ENCODE assay signal across 1 cellular context in genomic region chr5:79236970-79237734, GRCh38.
TF ChIP-seq lines count a peak whose summit lies in the region.

No MANE protein-coding gene starts in this region.

TF ChIP-seq in HEK293, 187 proteins besides CTCF, POLR2A, EP300 and RAD21 (continued from another document and continues in another):
- TF ChIP-seq, protein P1, sequence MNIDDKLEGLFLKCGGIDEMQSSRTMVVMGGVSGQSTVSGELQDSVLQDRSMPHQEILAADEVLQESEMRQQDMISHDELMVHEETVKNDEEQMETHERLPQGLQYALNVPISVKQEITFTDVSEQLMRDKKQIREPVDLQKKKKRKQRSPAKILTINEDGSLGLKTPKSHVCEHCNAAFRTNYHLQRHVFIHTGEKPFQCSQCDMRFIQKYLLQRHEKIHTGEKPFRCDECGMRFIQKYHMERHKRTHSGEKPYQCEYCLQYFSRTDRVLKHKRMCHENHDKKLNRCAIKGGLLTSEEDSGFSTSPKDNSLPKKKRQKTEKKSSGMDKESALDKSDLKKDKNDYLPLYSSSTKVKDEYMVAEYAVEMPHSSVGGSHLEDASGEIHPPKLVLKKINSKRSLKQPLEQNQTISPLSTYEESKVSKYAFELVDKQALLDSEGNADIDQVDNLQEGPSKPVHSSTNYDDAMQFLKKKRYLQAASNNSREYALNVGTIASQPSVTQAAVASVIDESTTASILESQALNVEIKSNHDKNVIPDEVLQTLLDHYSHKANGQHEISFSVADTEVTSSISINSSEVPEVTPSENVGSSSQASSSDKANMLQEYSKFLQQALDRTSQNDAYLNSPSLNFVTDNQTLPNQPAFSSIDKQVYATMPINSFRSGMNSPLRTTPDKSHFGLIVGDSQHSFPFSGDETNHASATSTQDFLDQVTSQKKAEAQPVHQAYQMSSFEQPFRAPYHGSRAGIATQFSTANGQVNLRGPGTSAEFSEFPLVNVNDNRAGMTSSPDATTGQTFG (tag by site-specific recombination; IDR thresholded peaks at IDR 0.05; ENCODE audit: borderline replicate concordance) = no peak
- TF ChIP-seq ZNF169 (tag by site-specific recombination; IDR thresholded peaks at IDR 0.05) = no peak
- no peak for TF ChIP-seq WT1 (tag by site-specific recombination; IDR thresholded peaks at IDR 0.05)
- no peak for TF ChIP-seq ZNF248 (tag by site-specific recombination; IDR thresholded peaks at IDR 0.05)
- no peak for TF ChIP-seq ZNF473 (tag by site-specific recombination; IDR thresholded peaks at IDR 0.05)
- TF ChIP-seq ZNF274 (IDR thresholded peaks at IDR 0.05; ENCODE audit: low read length) = no peak
- no peak for TF ChIP-seq ZNF274 (tag by site-specific recombination; IDR thresholded peaks at IDR 0.05; ENCODE audit: borderline replicate concordance)
- no peak for TF ChIP-seq ZNF366 (tag by site-specific recombination; conservative IDR thresholded peaks at IDR 0.05)
- TF ChIP-seq, protein P2, sequence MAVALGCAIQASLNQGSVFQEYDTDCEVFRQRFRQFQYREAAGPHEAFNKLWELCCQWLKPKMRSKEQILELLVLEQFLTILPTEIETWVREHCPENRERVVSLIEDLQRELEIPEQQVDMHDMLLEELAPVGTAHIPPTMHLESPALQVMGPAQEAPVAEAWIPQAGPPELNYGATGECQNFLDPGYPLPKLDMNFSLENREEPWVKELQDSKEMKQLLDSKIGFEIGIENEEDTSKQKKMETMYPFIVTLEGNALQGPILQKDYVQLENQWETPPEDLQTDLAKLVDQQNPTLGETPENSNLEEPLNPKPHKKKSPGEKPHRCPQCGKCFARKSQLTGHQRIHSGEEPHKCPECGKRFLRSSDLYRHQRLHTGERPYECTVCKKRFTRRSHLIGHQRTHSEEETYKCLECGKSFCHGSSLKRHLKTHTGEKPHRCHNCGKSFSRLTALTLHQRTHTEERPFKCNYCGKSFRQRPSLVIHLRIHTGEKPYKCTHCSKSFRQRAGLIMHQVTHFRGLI (tag by site-specific recombination; IDR thresholded peaks at IDR 0.05) = no peak
- no peak for TF ChIP-seq ZSCAN23 (tag by site-specific recombination; IDR thresholded peaks at IDR 0.05)
- no peak for TF ChIP-seq ZNF776 (tag by site-specific recombination; IDR thresholded peaks at IDR 0.05; ENCODE audit: borderline replicate concordance)
- TF ChIP-seq ZNF324 (tag by site-specific recombination; IDR thresholded peaks at IDR 0.05) = no peak
- no peak for TF ChIP-seq SP3 (tag by site-specific recombination; IDR thresholded peaks at IDR 0.05)
- TF ChIP-seq ZNF121 (tag by site-specific recombination; IDR thresholded peaks at IDR 0.05) = 0 out of 2 replicates have a peak, but pooled peaks have one; percentile 15
- no peak for TF ChIP-seq ZBTB49 (tag by site-specific recombination; IDR thresholded peaks at IDR 0.05; ENCODE audit: low read depth)
- no peak for TF ChIP-seq ZNF555 (tag by site-specific recombination; conservative IDR thresholded peaks at IDR 0.05)
- TF ChIP-seq, protein P3, sequence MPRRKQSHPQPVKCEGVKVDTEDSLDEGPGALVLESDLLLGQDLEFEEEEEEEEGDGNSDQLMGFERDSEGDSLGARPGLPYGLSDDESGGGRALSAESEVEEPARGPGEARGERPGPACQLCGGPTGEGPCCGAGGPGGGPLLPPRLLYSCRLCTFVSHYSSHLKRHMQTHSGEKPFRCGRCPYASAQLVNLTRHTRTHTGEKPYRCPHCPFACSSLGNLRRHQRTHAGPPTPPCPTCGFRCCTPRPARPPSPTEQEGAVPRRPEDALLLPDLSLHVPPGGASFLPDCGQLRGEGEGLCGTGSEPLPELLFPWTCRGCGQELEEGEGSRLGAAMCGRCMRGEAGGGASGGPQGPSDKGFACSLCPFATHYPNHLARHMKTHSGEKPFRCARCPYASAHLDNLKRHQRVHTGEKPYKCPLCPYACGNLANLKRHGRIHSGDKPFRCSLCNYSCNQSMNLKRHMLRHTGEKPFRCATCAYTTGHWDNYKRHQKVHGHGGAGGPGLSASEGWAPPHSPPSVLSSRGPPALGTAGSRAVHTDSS (tag by site-specific recombination; IDR thresholded peaks at IDR 0.05) = no peak
- 0 out of 2 replicates have a peak, but pooled peaks have one; percentile 56 for TF ChIP-seq ZNF629 (tag by site-specific recombination; IDR thresholded peaks at IDR 0.05)
- no peak for TF ChIP-seq AEBP2 (tag by site-specific recombination; IDR thresholded peaks at IDR 0.05; ENCODE audit: borderline replicate concordance)
- TF ChIP-seq, protein P4, sequence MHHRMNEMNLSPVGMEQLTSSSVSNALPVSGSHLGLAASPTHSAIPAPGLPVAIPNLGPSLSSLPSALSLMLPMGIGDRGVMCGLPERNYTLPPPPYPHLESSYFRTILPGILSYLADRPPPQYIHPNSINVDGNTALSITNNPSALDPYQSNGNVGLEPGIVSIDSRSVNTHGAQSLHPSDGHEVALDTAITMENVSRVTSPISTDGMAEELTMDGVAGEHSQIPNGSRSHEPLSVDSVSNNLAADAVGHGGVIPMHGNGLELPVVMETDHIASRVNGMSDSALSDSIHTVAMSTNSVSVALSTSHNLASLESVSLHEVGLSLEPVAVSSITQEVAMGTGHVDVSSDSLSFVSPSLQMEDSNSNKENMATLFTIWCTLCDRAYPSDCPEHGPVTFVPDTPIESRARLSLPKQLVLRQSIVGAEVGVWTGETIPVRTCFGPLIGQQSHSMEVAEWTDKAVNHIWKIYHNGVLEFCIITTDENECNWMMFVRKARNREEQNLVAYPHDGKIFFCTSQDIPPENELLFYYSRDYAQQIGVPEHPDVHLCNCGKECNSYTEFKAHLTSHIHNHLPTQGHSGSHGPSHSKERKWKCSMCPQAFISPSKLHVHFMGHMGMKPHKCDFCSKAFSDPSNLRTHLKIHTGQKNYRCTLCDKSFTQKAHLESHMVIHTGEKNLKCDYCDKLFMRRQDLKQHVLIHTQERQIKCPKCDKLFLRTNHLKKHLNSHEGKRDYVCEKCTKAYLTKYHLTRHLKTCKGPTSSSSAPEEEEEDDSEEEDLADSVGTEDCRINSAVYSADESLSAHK (tag by site-specific recombination; IDR thresholded peaks at IDR 0.05) = no peak
- TF ChIP-seq ZNF544 (tag by site-specific recombination; IDR thresholded peaks at IDR 0.05) = no peak
- 0 out of 2 replicates have a peak, but pooled peaks have one; percentile 5 for TF ChIP-seq ZIC2 (tag by site-specific recombination; IDR thresholded peaks at IDR 0.05)
- no peak for TF ChIP-seq TCF7L2 (IDR thresholded peaks at IDR 0.05; ENCODE audit: borderline replicate concordance, low read depth, low read length)
- TF ChIP-seq ZNF433 (tag by site-specific recombination; IDR thresholded peaks at IDR 0.05; ENCODE audit: low read depth) = no peak
- no peak for TF ChIP-seq ZNF664 (tag by site-specific recombination; IDR thresholded peaks at IDR 0.05)
- no peak for TF ChIP-seq INSM2 (tag by site-specific recombination; IDR thresholded peaks at IDR 0.05)
- no peak for TF ChIP-seq ZNF585B (tag by site-specific recombination; IDR thresholded peaks at IDR 0.05)
- no peak for TF ChIP-seq ZNF175 (tag by site-specific recombination; IDR thresholded peaks at IDR 0.05)
- TF ChIP-seq, protein P5, sequence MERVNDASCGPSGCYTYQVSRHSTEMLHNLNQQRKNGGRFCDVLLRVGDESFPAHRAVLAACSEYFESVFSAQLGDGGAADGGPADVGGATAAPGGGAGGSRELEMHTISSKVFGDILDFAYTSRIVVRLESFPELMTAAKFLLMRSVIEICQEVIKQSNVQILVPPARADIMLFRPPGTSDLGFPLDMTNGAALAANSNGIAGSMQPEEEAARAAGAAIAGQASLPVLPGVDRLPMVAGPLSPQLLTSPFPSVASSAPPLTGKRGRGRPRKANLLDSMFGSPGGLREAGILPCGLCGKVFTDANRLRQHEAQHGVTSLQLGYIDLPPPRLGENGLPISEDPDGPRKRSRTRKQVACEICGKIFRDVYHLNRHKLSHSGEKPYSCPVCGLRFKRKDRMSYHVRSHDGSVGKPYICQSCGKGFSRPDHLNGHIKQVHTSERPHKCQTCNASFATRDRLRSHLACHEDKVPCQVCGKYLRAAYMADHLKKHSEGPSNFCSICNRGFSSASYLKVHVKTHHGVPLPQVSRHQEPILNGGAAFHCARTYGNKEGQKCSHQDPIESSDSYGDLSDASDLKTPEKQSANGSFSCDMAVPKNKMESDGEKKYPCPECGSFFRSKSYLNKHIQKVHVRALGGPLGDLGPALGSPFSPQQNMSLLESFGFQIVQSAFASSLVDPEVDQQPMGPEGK (tag by site-specific recombination; IDR thresholded peaks at IDR 0.05) = 0 out of 2 replicates have a peak, but pooled peaks have one; percentile 6
- no peak for TF ChIP-seq ZNF157 (tag by site-specific recombination; IDR thresholded peaks at IDR 0.05)
- no peak for TF ChIP-seq REPIN1 (tag by site-specific recombination; IDR thresholded peaks at IDR 0.05; ENCODE audit: low read depth)
- no peak for TF ChIP-seq SCRT1 (tag by site-specific recombination; IDR thresholded peaks at IDR 0.05; ENCODE audit: borderline replicate concordance)
- no peak for TF ChIP-seq SP2 (tag by site-specific recombination; IDR thresholded peaks at IDR 0.05)
- TF ChIP-seq ZNF391 (tag by site-specific recombination; IDR thresholded peaks at IDR 0.05; ENCODE audit: borderline replicate concordance, low read depth) = peak; percentile 71; the same call in 1 of the 2 replicates
- 0 out of 2 replicates have a peak, but pooled peaks have one; percentile 8 for TF ChIP-seq ZNF843 (tag by site-specific recombination; IDR thresholded peaks at IDR 0.05)
- 0 out of 2 replicates have a peak, but pooled peaks have one; percentile 30 for TF ChIP-seq ZNF501 (tag by site-specific recombination; IDR thresholded peaks at IDR 0.05)
- no peak for TF ChIP-seq ZFP69B (tag by site-specific recombination; IDR thresholded peaks at IDR 0.05)
- no peak for TF ChIP-seq SP7 (tag by site-specific recombination; IDR thresholded peaks at IDR 0.05)
- no peak for TF ChIP-seq ZNF621 (tag by site-specific recombination; IDR thresholded peaks at IDR 0.05)
- TF ChIP-seq ZNF518A (tag by site-specific recombination; conservative IDR thresholded peaks at IDR 0.05; ENCODE audit: low read depth) = no peak
- no peak for TF ChIP-seq SETDB1 (IDR thresholded peaks at IDR 0.05; ENCODE audit: insufficient read length, low read length)
